In genomic region chr19:30209617-30210600, GRCh38 we compare ENCODE assay signal across 25 cellular contexts.
A peak's percentile ranks its signal among the peaks of the same experiment; 100 is the strongest.
DNase-seq lines count a peak whose midpoint lies in the region; ATAC-seq, FAIRE-seq and TF ChIP-seq lines count a peak whose summit lies in the region.
"Had no signal": no experiment of that assay in that cellular context is flagged by ENCODE, and none has a peak within 500 bp of the region (broad histone marks: within the 10 kb centered on the region; RNA-seq: fewer than 3 reads in every experiment).

No MANE protein-coding gene starts in this region.

- WGBS in heart left ventricle, 4 donors, result 65 to 72% (median 67%) methylated on average over 15 to 19 of the region's 19 CpGs
- WGBS in HepG2 (ENCODE audit: low lambda C conversion rate), result 9% methylated on average over 18 of the region's 19 CpGs

- H3K9me3 ChIP-seq in right atrium auricular region, result peaks cover 0 to 10% of the 10 kb centered on the region in 2 donors
- peaks cover 0 to 15% (median 0%) of the 10 kb centered on the region in 12 donors for H3K9me3 ChIP-seq in heart left ventricle
- no peaks in the 10 kb centered on the region for H3K9me3 ChIP-seq in WERI-Rb-1 (ENCODE audit: severe bottlenecking)
- H3K9me3 ChIP-seq in HepG2 (ENCODE audit: low read length), result no peaks in the 10 kb centered on the region

- in situ Hi-C loops in HepG2 (cut with HindIII; ENCODE audit: extremely low pct_ligation_motif_present, low pct_unique_long_range_greater_than_20kb), result no loop called here

- no peaks in the 10 kb centered on the region for H3K36me3 Mint-ChIP-seq in activated naive CD4-positive, alpha-beta T cell treated with anti-CD3 and anti-CD28 coated beads for 36 hours (ENCODE audit: low read depth)
- no peaks in the 10 kb centered on the region for H3K36me3 Mint-ChIP-seq in chondrocyte (ENCODE audit: low read depth)
- H3K36me3 Mint-ChIP-seq: CD8-positive, alpha-beta memory T cell had no signal

- ATAC-seq in heart left ventricle, result no peak
- ATAC-seq in HepG2, result peak; percentile 71
- ATAC-seq in HG03045 (IDR thresholded peaks at IDR 0.05; ENCODE audit: unreplicated experiment), result no peak

- H3K9me3 Mint-ChIP-seq in activated naive CD4-positive, alpha-beta T cell treated with anti-CD3 and anti-CD28 coated beads for 36 hours, result no peaks in the 10 kb centered on the region
- H3K9me3 Mint-ChIP-seq in chondrocyte (ENCODE audit: low read depth), result peaks cover 3% of the 10 kb centered on the region

- H3K27me3 ChIP-seq in right atrium auricular region (no peaks in the 10 kb centered on the region), heart left ventricle (peaks cover 0 to 13% (median 4%) of the 10 kb centered on the region in 9 donors), WERI-Rb-1 (ENCODE audit: insufficient read depth, low read depth, severe bottlenecking) (no peaks in the 10 kb centered on the region), HepG2 (ENCODE audit: control insufficient read depth in 1 of 2, insufficient read depth in 2 of 2, low read length in 2 of 2) (peaks cover 6 to 34% of the 10 kb centered on the region in 2 experiments)

- H3K4me1 Mint-ChIP-seq in activated naive CD4-positive, alpha-beta T cell treated with anti-CD3 and anti-CD28 coated beads for 36 hours (ENCODE audit: low read depth), result no peaks in the 10 kb centered on the region
- no peaks in the 10 kb centered on the region for H3K4me1 Mint-ChIP-seq in chondrocyte (ENCODE audit: low read depth)

- intact Hi-C loops in heart left ventricle (cut with DNase I) (no loop called here), HepG2 (cut with micrococcal nuclease; ENCODE audit: unreplicated experiment) (no loop called here)
- intact Hi-C loops in activated naive CD4-positive, alpha-beta T cell treated with anti-CD3 and anti-CD28 coated beads for 36 hours (cut with micrococcal nuclease), result no loop called here

- peak; percentile 48 for DNase-seq in right atrium auricular region (ENCODE audit: low spot score)
- no peak for DNase-seq in heart left ventricle
- DNase-seq in WERI-Rb-1, result peak; percentile 14
- DNase-seq in HepG2 (ENCODE audit: low spot score), result no peak
- no peak for DNase-seq in frontal cortex (ENCODE audit: low spot score in 2 of 2)
- no peak for DNase-seq in activated naive CD4-positive, alpha-beta T cell treated with anti-CD3 and anti-CD28 coated beads for 36 hours
- DNase-seq in chondrocyte (ENCODE audit: low spot score), result no peak
- DNase-seq: C1 segment of cervical spinal cord; CD8-positive, alpha-beta memory T cell; DMS79; GM23248; NCI-H1048; NCI-H1436; NCI-H2029 treated with DMSO at 0.1 percent for 48 hours; NCI-H2171 treated with DMSO at 0.1 percent for 48 hours; NCI-H446; NCI-H69; OCI-M1; RPMI8226; SIG-M5 had no signal

- no peaks in the 10 kb centered on the region for H3K79me2 ChIP-seq in HepG2 (ENCODE audit: insufficient read depth, low read length)

- FAIRE-seq in HepG2 (lab: Jason Lieb, UNC) (no peak), frontal cortex (lab: Jason Lieb, UNC) (no peak)
- FAIRE-seq: A204.1, GM12892, GM18507 had no signal

- no peak for TF ChIP-seq RAD21 in HepG2 (CRISPR knock-in tag; IDR thresholded peaks at IDR 0.05)

- CTCF ChIA-PET in HepG2 (lab: Yijun Ruan, JAX; ENCODE audit: low intra/inter-chr PET ratio, low total read pairs), result no interaction called here
- CTCF ChIA-PET in activated naive CD4-positive, alpha-beta T cell treated with anti-CD3 and anti-CD28 coated beads for 36 hours (lab: Charles Lee), result interaction anchor here (0.7 kb wide), 1 partner anchor 42 kb away, joined by 3 read pairs; no protein-coding TSS in a partner anchor

- H3K4me3 ChIP-seq in right atrium auricular region (no peak overlapping the region), heart left ventricle (no peak overlapping the region), WERI-Rb-1 (ENCODE audit: low read depth, low read length) (no peak overlapping the region), HepG2 (replicated peaks in 1 of 3; ENCODE audit: insufficient read depth in 1 of 3, low read depth in 2 of 3, low read length in 3 of 3) (no peak overlapping the region)
- H3K4me3 ChIP-seq: GM23248 had no signal

- TF ChIP-seq EP300 in HepG2 (IDR thresholded peaks at IDR 0.05; ENCODE audit: low read depth in 2 of 2, low read length in 2 of 2) (no peak), HepG2 (CRISPR knock-in tag; IDR thresholded peaks at IDR 0.05; ENCODE audit: borderline replicate concordance) (no peak)

- H2AFZ ChIP-seq in HepG2 (ENCODE audit: low read length), result no peak overlapping the region
- H2AFZ ChIP-seq: GM23248 had no signal

- H3K27ac ChIP-seq in right atrium auricular region, result no peak overlapping the region
- H3K27ac ChIP-seq in heart left ventricle, result no peak overlapping the region
- no peak overlapping the region for H3K27ac ChIP-seq in WERI-Rb-1
- H3K27ac ChIP-seq in HepG2 (ENCODE audit: extremely low read length, insufficient read depth, low read length), result no peak overlapping the region
- H3K27ac ChIP-seq: GM23248, KMS-11 had no signal

- no peak overlapping the region for H3K4me2 ChIP-seq in HepG2 (ENCODE audit: low read depth, low read length)
- H3K4me2 ChIP-seq: KMS-11 had no signal

- H3K4me3 Mint-ChIP-seq in activated naive CD4-positive, alpha-beta T cell treated with anti-CD3 and anti-CD28 coated beads for 36 hours, result no peak overlapping the region
- no peak overlapping the region for H3K4me3 Mint-ChIP-seq in chondrocyte (ENCODE audit: unreplicated experiment)
- H3K4me3 Mint-ChIP-seq: CD8-positive, alpha-beta memory T cell had no signal

- no TSS peak for BruUV-seq in HepG2 (replicated peaks; lab: Mats Ljungman, UMichigan)

- H3K36me3 ChIP-seq in right atrium auricular region (no peaks in the 10 kb centered on the region), heart left ventricle (no peaks in the 10 kb centered on the region), WERI-Rb-1 (no peaks in the 10 kb centered on the region), HepG2 (replicated peaks in 1 of 2; ENCODE audit: control insufficient read depth in 1 of 2, insufficient read depth in 2 of 2, low read length in 2 of 2) (no peaks in the 10 kb centered on the region)

- H3K27me3 Mint-ChIP-seq in activated naive CD4-positive, alpha-beta T cell treated with anti-CD3 and anti-CD28 coated beads for 36 hours (ENCODE audit: low read depth), result peaks cover 17% of the 10 kb centered on the region
- peaks cover 14% of the 10 kb centered on the region for H3K27me3 Mint-ChIP-seq in chondrocyte (ENCODE audit: low read depth)

- TF ChIP-seq POLR2A in heart left ventricle (IDR thresholded peaks at IDR 0.05), result no peak
- TF ChIP-seq POLR2A in HepG2 (IDR thresholded peaks at IDR 0.05; ENCODE audit: insufficient read depth in 1 of 2, low read depth in 2 of 2, low read length in 2 of 2), result no peak

- POLR2A ChIA-PET in HepG2 (lab: Yijun Ruan, JAX), result no interaction called here

- TF ChIP-seq CTCF in right atrium auricular region (IDR thresholded peaks at IDR 0.05), result no peak
- TF ChIP-seq CTCF in heart left ventricle (IDR thresholded peaks at IDR 0.05), result no peak
- TF ChIP-seq CTCF in WERI-Rb-1 (IDR thresholded peaks at IDR 0.05; ENCODE audit: low read depth, low read length), result peak; percentile 40
- TF ChIP-seq CTCF in HepG2 (CRISPR knock-in tag; IDR thresholded peaks at IDR 0.05), result 0 out of 2 replicates have a peak, but pooled peaks have one; percentile 8
- no peak for TF ChIP-seq CTCF in chondrocyte (IDR thresholded peaks at IDR 0.05)

- no peaks in the 10 kb centered on the region for H4K20me1 ChIP-seq in HepG2 (ENCODE audit: insufficient read depth, low read length)

- H3K27ac Mint-ChIP-seq in activated naive CD4-positive, alpha-beta T cell treated with anti-CD3 and anti-CD28 coated beads for 36 hours, result no peak overlapping the region
- no peak overlapping the region for H3K27ac Mint-ChIP-seq in chondrocyte (ENCODE audit: unreplicated experiment)
- H3K27ac Mint-ChIP-seq: CD8-positive, alpha-beta memory T cell had no signal

- H3K4me1 ChIP-seq in right atrium auricular region (no peaks in the 10 kb centered on the region), heart left ventricle (no peaks in the 10 kb centered on the region), HepG2 (ENCODE audit: insufficient read depth, low read length) (no peaks in the 10 kb centered on the region)

- H3K9ac ChIP-seq in HepG2 (ENCODE audit: insufficient read depth, low read depth, low read length), result no peak overlapping the region
- H3K9ac ChIP-seq: GM23248, KMS-11 had no signal

TF ChIP-seq in HepG2, 621 proteins besides CTCF, POLR2A, EP300 and RAD21:
- peak; percentile 87 for TF ChIP-seq SRF (IDR thresholded peaks at IDR 0.05; ENCODE audit: low read depth, low read length)
- TF ChIP-seq MIER2 (CRISPR knock-in tag; IDR thresholded peaks at IDR 0.05), result no peak
TF ChIP-seq in HepG2: peak in this region for 1.

Comparison
In these comparisons a context has a peak if more than half of its experiments do, and no peak if none do; other contexts are left out.
1. DNase-seq: peak in right atrium auricular region (single experiment) and WERI-Rb-1 (single experiment); none in heart left ventricle (0 of 5), HepG2 (single experiment), frontal cortex (0 of 2), activated naive CD4-positive, alpha-beta T cell treated with anti-CD3 and anti-CD28 coated beads for 36 hours (single experiment) and chondrocyte (single experiment).
2. CTCF ChIP-seq: peak in WERI-Rb-1 (single experiment) and HepG2 (single experiment); none in right atrium auricular region (0 of 2), heart left ventricle (0 of 12) and chondrocyte (single experiment).